In genomic region chrX:3828378-3829040, GRCh38 we compare ENCODE assay signal across 7 cellular contexts.
DNase-seq lines count a peak whose midpoint lies in the region; ATAC-seq and TF ChIP-seq lines count a peak whose summit lies in the region.
"Not testable (repeated sequence)": the region's sequence is repeated elsewhere in the genome, so short reads cannot be mapped to it uniquely, and the experiment has no call there.

No MANE protein-coding gene starts in this region.

- not testable (repeated sequence) for H3K9me2 ChIP-seq in HCT116 (ENCODE audit: insufficient read depth); PC-3 (replicated peaks; ENCODE audit: low read length)

- not testable (repeated sequence) for H4K20me1 ChIP-seq in HCT116 (ENCODE audit: insufficient read depth); PC-3 (ENCODE audit: low read length); mammary epithelial cell (ENCODE audit: insufficient read depth, low read length)

- H3F3A ChIP-seq in PC-3 (ENCODE audit: low read length, unreplicated experiment) = not testable (repeated sequence)

- not testable (repeated sequence) for H3K79me2 ChIP-seq in HCT116 (ENCODE audit: insufficient read depth, low read length); PC-3 (ENCODE audit: low read length)
- peaks cover 23% of the 10 kb centered on the region for H3K79me2 ChIP-seq in mammary epithelial cell (ENCODE audit: insufficient read depth, low read length)

- not testable (repeated sequence) for H3K9me3 Mint-ChIP-seq in Caco-2 (ENCODE audit: unreplicated experiment)

- POLR2A ChIA-PET in Caco-2 (lab: Charles Lee); HCT116 (lab: Charles Lee); PC-3 (lab: Charles Lee; ENCODE audit: unreplicated experiment): not testable (repeated sequence)

- H3K27ac ChIP-seq in HCT116 (ENCODE audit: low read depth, low read length); PC-3 (ENCODE audit: low read length); RWPE2 (ENCODE audit: poor library complexity, severe bottlenecking); mammary epithelial cell (ENCODE audit: insufficient read depth, low read depth, low read length); foreskin keratinocyte: not testable (repeated sequence)
- H3K27ac ChIP-seq in epithelial cell of prostate = peak overlapping the region; percentile 24

- DNase-seq in Caco-2; HCT116 (ENCODE audit: low read depth, low spot score); PC-3; RWPE2 (ENCODE audit: low spot score); epithelial cell of prostate (ENCODE audit: low read depth, low spot score): not testable (repeated sequence)
- DNase-seq in mammary epithelial cell = peak; percentile 55
- peak in 1 of 2 donors; percentile 39 for DNase-seq in foreskin keratinocyte

- H3K27ac Mint-ChIP-seq in Caco-2 (ENCODE audit: unreplicated experiment) = not testable (repeated sequence)

- not testable (repeated sequence) for H3K4me3 Mint-ChIP-seq in Caco-2 (ENCODE audit: unreplicated experiment)

- in situ Hi-C loops in mammary epithelial cell (cut with MboI; ENCODE audit: low sequenced_read_pairs in 2 of 2) = not testable (repeated sequence)

- RAD21 ChIA-PET in HCT116 (lab: Charles Lee; ENCODE audit: low non-redundant PET in 1 of 2, low total read pairs in 2 of 2, uncharacterized antibody in 2 of 2, unreplicated experiment in 2 of 2) = not testable (repeated sequence)

- BruUV-seq in Caco-2 (replicated peaks; lab: Mats Ljungman, UMichigan) = TSS peak; percentile 24
- TSS peak; percentile 18 for BruUV-seq in HCT116 (replicated peaks; lab: Mats Ljungman, UMichigan)
- TSS peak; percentile 41 for BruUV-seq in PC-3 (replicated peaks; lab: Mats Ljungman, UMichigan)
- BruUV-seq in mammary epithelial cell (replicated peaks; lab: Mats Ljungman, UMichigan) = TSS peak; percentile 37

- not testable (repeated sequence) for H3K4me3 ChIP-seq in Caco-2 (ENCODE audit: low read depth, low read length); HCT116 (replicated peaks in 1 of 2; ENCODE audit: low read depth in 1 of 2, low read length in 2 of 2); PC-3 (ENCODE audit: low read length); RWPE2 (ENCODE audit: severe bottlenecking); mammary epithelial cell (replicated peaks in 1 of 3; ENCODE audit: insufficient read depth in 1 of 3, low read depth in 2 of 3, low read length in 3 of 3)

- H3K36me3 ChIP-seq in Caco-2 (ENCODE audit: control insufficient read depth, insufficient read depth, low read length); HCT116 (ENCODE audit: control insufficient read depth in 1 of 2, insufficient read depth in 2 of 2, low read length in 2 of 2); PC-3 (ENCODE audit: low read depth, low read length); RWPE2 (ENCODE audit: low read depth); mammary epithelial cell (ENCODE audit: insufficient read depth, low read length): not testable (repeated sequence)

- not testable (repeated sequence) for TF ChIP-seq POLR2A in HCT116 (IDR thresholded peaks at IDR 0.05; ENCODE audit: borderline replicate concordance, extremely low read depth, insufficient read depth, insufficient read length)

- intact Hi-C loops in Caco-2 (cut with micrococcal nuclease; ENCODE audit: unreplicated experiment); HCT116 (cut with micrococcal nuclease); PC-3 (cut with micrococcal nuclease); mammary epithelial cell (cut with micrococcal nuclease): not testable (repeated sequence)

- not testable (repeated sequence) for H2AFZ ChIP-seq in HCT116 (ENCODE audit: low read depth, low read length, poor library complexity, severe bottlenecking); PC-3 (ENCODE audit: low read length); mammary epithelial cell (ENCODE audit: low read depth, low read length)

- not testable (repeated sequence) for H3K9me3 ChIP-seq in Caco-2; HCT116 (ENCODE audit: control insufficient read depth in 1 of 2, insufficient read depth in 1 of 2, low read depth in 1 of 2, low read length in 2 of 2); PC-3 (ENCODE audit: low read length); RWPE2 (ENCODE audit: severe bottlenecking); mammary epithelial cell (replicated peaks; ENCODE audit: insufficient read depth, low read length)

- 60% methylated on average over 3 of the region's 20 CpGs for WGBS in mammary epithelial cell (ENCODE audit: low coverage, missing lambda C conversion rate)

- TF ChIP-seq CTCF in Caco-2 (IDR thresholded peaks at IDR 0.05; ENCODE audit: insufficient read depth in 1 of 2, low read depth in 1 of 2, low read length in 1 of 2, severe bottlenecking in 1 of 2, unreplicated experiment in 1 of 2); HCT116 (IDR thresholded peaks at IDR 0.05 in 2 of 3, conservative IDR thresholded peaks at IDR 0.05 in 1 of 3; ENCODE audit: borderline replicate concordance in 1 of 3, insufficient read depth in 1 of 3, low read depth in 2 of 3, low read length in 2 of 3); PC-3 (conservative IDR thresholded peaks at IDR 0.05; ENCODE audit: low read depth, low read length); RWPE2 (IDR thresholded peaks at IDR 0.05; ENCODE audit: poor library complexity, severe bottlenecking); mammary epithelial cell (conservative IDR thresholded peaks at IDR 0.05 in 1 of 2, IDR thresholded peaks at IDR 0.05 in 1 of 2; ENCODE audit: extremely low read depth in 1 of 2, insufficient read depth in 1 of 2, low read depth in 1 of 2, low read length in 2 of 2); foreskin keratinocyte (conservative IDR thresholded peaks at IDR 0.05): not testable (repeated sequence)

- CTCF ChIA-PET in Caco-2 (lab: Charles Lee); HCT116 (lab: Charles Lee); PC-3 (lab: Charles Lee); mammary epithelial cell (lab: Charles Lee; ENCODE audit: low non-redundant PET): not testable (repeated sequence)

- not testable (repeated sequence) for H3K27me3 ChIP-seq in Caco-2 (replicated peaks; ENCODE audit: control insufficient read depth, insufficient read depth, low read length); HCT116 (ENCODE audit: insufficient read depth, low read length); PC-3 (ENCODE audit: low read length); RWPE2 (ENCODE audit: insufficient read depth, poor library complexity, severe bottlenecking); mammary epithelial cell (ENCODE audit: insufficient read depth, low read length); foreskin keratinocyte

- dilution Hi-C loops in mammary epithelial cell (cut with HindIII; ENCODE audit: low sequenced_read_pairs) = not testable (repeated sequence)

- H3K36me3 Mint-ChIP-seq in Caco-2 (ENCODE audit: insufficient read depth, unreplicated experiment) = not testable (repeated sequence)

- ATAC-seq in HCT116, PC-3: not testable (repeated sequence)
- peak; percentile 91 for ATAC-seq in RWPE2 (ENCODE audit: low read depth)
- ATAC-seq in foreskin keratinocyte = peak; percentile 95

- H3K4me1 ChIP-seq in Caco-2; HCT116 (ENCODE audit: control insufficient read depth in 1 of 2, insufficient read depth in 2 of 2, low read length in 2 of 2); PC-3 (ENCODE audit: insufficient read depth, low read length); RWPE2 (ENCODE audit: insufficient read depth, poor library complexity, severe bottlenecking); mammary epithelial cell (ENCODE audit: insufficient read depth, low read length); foreskin keratinocyte: not testable (repeated sequence)

- not testable (repeated sequence) for TF ChIP-seq RAD21 in HCT116 (IDR thresholded peaks at IDR 0.05; ENCODE audit: low read depth)

- not testable (repeated sequence) for H3K4me1 Mint-ChIP-seq in Caco-2 (ENCODE audit: low read depth, unreplicated experiment)

- H3K4me2 ChIP-seq in HCT116 (ENCODE audit: low read length); PC-3 (ENCODE audit: low read length); mammary epithelial cell (ENCODE audit: insufficient read depth, low read depth, low read length): not testable (repeated sequence)

- H3K9ac ChIP-seq in HCT116 (ENCODE audit: low read length); PC-3 (ENCODE audit: low read length); mammary epithelial cell (ENCODE audit: insufficient read depth, low read length): not testable (repeated sequence)

- not testable (repeated sequence) for H3K27me3 Mint-ChIP-seq in Caco-2 (ENCODE audit: insufficient read depth, unreplicated experiment)
